Comparison of ENCODE assay signal across 1 cellular context in the genomic region with DNA sequence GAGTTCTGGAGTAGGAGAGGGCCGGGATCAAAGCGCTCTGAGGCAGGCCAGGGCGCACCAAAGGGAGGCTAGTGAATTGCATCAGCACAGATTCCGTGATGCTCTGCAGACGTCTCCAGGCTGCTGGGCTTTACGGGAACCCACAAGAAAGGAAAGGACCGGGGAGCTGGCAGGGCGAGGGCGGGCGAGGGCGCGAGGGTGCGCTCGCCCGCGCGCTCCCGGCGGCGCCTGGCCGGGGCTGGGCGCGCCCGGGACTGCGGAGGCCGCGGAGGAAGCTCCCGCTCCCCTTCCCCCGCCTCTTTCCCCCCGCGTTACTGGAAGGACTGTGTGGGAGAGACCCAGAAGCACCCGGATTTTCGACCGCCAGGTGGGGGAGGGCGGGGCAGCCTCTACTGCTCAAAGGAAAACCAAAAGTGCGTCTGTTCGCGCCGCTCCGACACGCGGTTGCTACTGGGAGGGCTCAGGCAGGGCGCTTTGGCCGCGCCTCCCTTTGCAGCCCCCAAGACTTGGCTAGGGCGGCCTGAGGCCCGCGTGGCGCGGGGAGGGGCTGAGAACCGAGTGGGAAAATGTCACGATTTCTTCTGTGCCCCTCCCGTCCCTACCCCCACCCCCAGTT.
TF ChIP-seq lines count a peak whose summit lies in the region.

No MANE protein-coding gene starts in this region.

TF ChIP-seq in HCT116, 20 proteins besides CTCF, POLR2A, EP300 and RAD21 (continued from another document):
- peak; percentile 58 for TF ChIP-seq POLR2AphosphoS5 (IDR thresholded peaks at IDR 0.05; ENCODE audit: low read depth, low read length)
